In the genomic region with DNA sequence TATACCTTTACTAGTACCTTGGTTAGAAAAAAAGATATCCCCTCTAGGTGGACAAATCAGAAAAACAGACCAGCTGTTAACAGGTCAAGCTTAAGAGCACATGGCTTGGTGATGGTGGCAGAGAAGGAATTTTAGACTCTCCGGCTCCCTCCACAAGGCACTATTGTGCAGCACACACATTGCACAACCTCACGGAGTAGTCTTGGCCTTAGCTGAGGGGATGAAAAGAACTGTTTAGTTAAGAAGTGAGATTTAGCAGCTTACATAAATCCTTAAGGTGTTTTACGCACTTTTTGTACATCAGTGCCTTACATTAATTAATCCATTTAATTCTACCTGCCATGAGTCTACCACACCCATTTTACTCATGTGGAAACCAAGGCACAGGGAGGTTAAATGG, we compare ENCODE assay signal across 6 cellular contexts.
DNase-seq lines count a peak whose midpoint lies in the region; ATAC-seq, FAIRE-seq and TF ChIP-seq lines count a peak whose summit lies in the region.
"Not testable (repeated sequence)": the region's sequence is repeated elsewhere in the genome, so short reads cannot be mapped to it uniquely, and the experiment has no call there.

No MANE protein-coding gene starts in this region.

- not testable (repeated sequence) for H3K79me2 ChIP-seq in K562 (ENCODE audit: control insufficient read depth, insufficient read depth, low read length)

- H2AFZ ChIP-seq in K562 (ENCODE audit: low read depth, low read length), result not testable (repeated sequence)

- H3K9me3 ChIP-seq in A549; K562 (replicated peaks; ENCODE audit: control insufficient read depth, insufficient read depth, low read depth, low read length): not testable (repeated sequence)

- H3K27ac ChIP-seq in A549; K562 (ENCODE audit: extremely low read depth, low read depth, low read length): not testable (repeated sequence)

- POLR2A ChIA-PET in A549 (lab: Yijun Ruan, JAX); K562 (lab: Yijun Ruan, JAX): not testable (repeated sequence)

- not testable (repeated sequence) for H4K20me1 ChIP-seq in K562 (replicated peaks; ENCODE audit: control insufficient read depth, insufficient read depth, low read length)

- 78% methylated on average over 3 of the region's 3 CpGs for WGBS in A549 (ENCODE audit: missing lambda C conversion rate)
- WGBS in K562 (ENCODE audit: insufficient coverage, low coverage, missing lambda C conversion rate), result 76% methylated on average over 2 of the region's 3 CpGs

- TF ChIP-seq POLR2A in A549 (IDR thresholded peaks at IDR 0.05; ENCODE audit: low read length); K562 (conservative IDR thresholded peaks at IDR 0.05): not testable (repeated sequence)

- not testable (repeated sequence) for TF ChIP-seq RAD21 in A549 (conservative IDR thresholded peaks at IDR 0.05 in 1 of 2, IDR thresholded peaks at IDR 0.05 in 1 of 2); K562 (CRISPR knock-in tag; conservative IDR thresholded peaks at IDR 0.05 in 1 of 2, IDR thresholded peaks at IDR 0.05 in 1 of 2)

- not testable (repeated sequence) for TF ChIP-seq CTCF in A549 (IDR thresholded peaks at IDR 0.05); K562 (IDR thresholded peaks at IDR 0.05 in 2 of 3, conservative IDR thresholded peaks at IDR 0.05 in 1 of 3; ENCODE audit: insufficient read depth in 2 of 3, low read depth in 1 of 3, low read length in 3 of 3); retinal pigment epithelial cell (conservative IDR thresholded peaks at IDR 0.05; ENCODE audit: low read depth, low read length)

- not testable (repeated sequence) for BruUV-seq in K562 (replicated peaks; lab: Mats Ljungman, UMichigan)

- H3K4me2 ChIP-seq in A549; K562 (ENCODE audit: insufficient read depth, low read length): not testable (repeated sequence)

- FAIRE-seq in A549 (lab: Jason Lieb, UNC) (peak; percentile 7), HTR-8/SVneo (lab: Jason Lieb, UNC) (peak; percentile 57)
- FAIRE-seq in K562 (lab: Jason Lieb, UNC), result not testable (repeated sequence)

- ATAC-seq in A549, K562: not testable (repeated sequence)
- ATAC-seq in esophagus mucosa, result peak; percentile 52

- not testable (repeated sequence) for H3K36me3 ChIP-seq in K562 (ENCODE audit: control insufficient read depth, insufficient read depth, low read length)

- in situ Hi-C loops in K562 (cut with MboI), result not testable (repeated sequence)

- not testable (repeated sequence) for H3K9me1 ChIP-seq in K562 (ENCODE audit: control insufficient read depth, insufficient read depth, low read length)

- CTCF ChIA-PET in A549 (lab: Yijun Ruan, JAX); K562 (lab: Yijun Ruan, JAX; ENCODE audit: low intra/inter-chr PET ratio): not testable (repeated sequence)

- TF ChIP-seq EP300 in A549 (IDR thresholded peaks at IDR 0.05); K562 (IDR thresholded peaks at IDR 0.05; ENCODE audit: low read length): not testable (repeated sequence)

- not testable (repeated sequence) for H3K9ac ChIP-seq in K562 (ENCODE audit: insufficient read depth in 1 of 2, low read depth in 2 of 2, low read length in 2 of 2)

- H3K4me1 ChIP-seq in A549; K562 (replicated peaks in 1 of 2; ENCODE audit: control insufficient read depth in 2 of 2, insufficient read depth in 2 of 2, low read length in 2 of 2): not testable (repeated sequence)

- not testable (repeated sequence) for H3K4me3 ChIP-seq in A549; K562; retinal pigment epithelial cell (ENCODE audit: low read length)

- DNase-seq in A549 (ENCODE audit: low read depth in 1 of 2, low spot score in 1 of 2); HTR-8/SVneo (ENCODE audit: insufficient read length, low spot score); K562 (ENCODE audit: extremely low read depth in 1 of 4, low spot score in 3 of 4): not testable (repeated sequence)
- DNase-seq in NCI-H69 (lab: John Stamatoyannopoulos, UW) (peak; percentile 48), retinal pigment epithelial cell (ENCODE audit: low read depth) (peak; percentile 43)

- intact Hi-C loops in K562 (cut with micrococcal nuclease), result not testable (repeated sequence)

- H3K27me3 ChIP-seq in K562 (ENCODE audit: control insufficient read depth in 2 of 2, insufficient read depth in 2 of 2, low read length in 2 of 2), result not testable (repeated sequence)

TF ChIP-seq in K562, 482 proteins besides CTCF, POLR2A, EP300 and RAD21:
- TF ChIP-seq ZFP36 (IDR thresholded peaks at IDR 0.05; ENCODE audit: low read depth, low read length, partially characterized antibody) (peak; percentile 21), CEBPB (tag; IDR thresholded peaks at IDR 0.05) (peak; percentile 70)
TF ChIP-seq in K562: peak in this region for 2; not testable (repeated sequence) for 480.
